15 cellular contexts compared by ENCODE assay signal in the genomic region with DNA sequence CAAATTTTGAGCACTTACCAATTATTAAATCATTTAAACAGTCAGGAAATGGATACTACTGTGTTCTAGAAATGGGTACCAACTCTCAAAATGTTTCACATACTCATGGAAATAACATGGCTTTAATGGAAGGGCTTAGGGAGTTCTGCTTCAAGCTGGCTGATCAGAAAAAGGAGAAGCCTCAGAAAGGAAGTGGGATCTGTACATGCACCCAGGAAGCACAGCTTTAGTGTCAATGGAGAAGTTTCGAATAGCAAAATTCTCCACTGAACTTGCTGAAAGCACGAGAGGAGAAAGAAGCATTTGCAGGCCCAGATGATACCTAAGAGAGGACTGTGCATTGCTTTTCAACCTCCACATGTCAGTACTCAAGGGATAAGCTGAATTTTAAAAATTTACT. TPM values are rescaled to one million over a fixed set of nuclear protein-coding genes. Genes with fewer than 3 reads are reported as not detected.
"Had no signal": no experiment of that assay in that cellular context is flagged by ENCODE, and none has a peak within 500 bp of the region (broad histone marks: within the 10 kb centered on the region; RNA-seq: fewer than 3 reads in every experiment).

No MANE protein-coding gene starts in this region.

- H3K4me3 Mint-ChIP-seq: activated CD4-positive, alpha-beta memory T cell treated with anti-CD3 and anti-CD28 coated beads for 36 hours; activated naive CD8-positive, alpha-beta T cell; endodermal cell; neural crest cell; stimulated activated effector memory CD8-positive, alpha-beta T cell treated with anti-CD3 and anti-CD28 coated beads, Interleukin-12 subunit alpha, Interleukin-12 subunit beta, amount 100 ng/mL, for 72 hours; type B pancreatic cell had no signal

- H3K36me3 ChIP-seq: brain microvascular endothelial cell, pancreas had no signal

- H3K27ac Mint-ChIP-seq: activated CD4-positive, alpha-beta memory T cell treated with anti-CD3 and anti-CD28 coated beads for 36 hours; activated naive CD8-positive, alpha-beta T cell; endodermal cell; stimulated activated effector memory CD8-positive, alpha-beta T cell treated with anti-CD3 and anti-CD28 coated beads, Interleukin-12 subunit alpha, Interleukin-12 subunit beta, amount 100 ng/mL, for 72 hours; type B pancreatic cell had no signal

- H3K36me3 Mint-ChIP-seq: activated CD4-positive, alpha-beta memory T cell treated with anti-CD3 and anti-CD28 coated beads for 36 hours; activated naive CD8-positive, alpha-beta T cell; stimulated activated effector memory CD8-positive, alpha-beta T cell treated with anti-CD3 and anti-CD28 coated beads, Interleukin-12 subunit alpha, Interleukin-12 subunit beta, amount 100 ng/mL, for 72 hours; type B pancreatic cell had no signal

- ATAC-seq: left lobe of liver; stimulated activated effector memory CD8-positive, alpha-beta T cell treated with anti-CD3 and anti-CD28 coated beads, Interleukin-12 subunit alpha, Interleukin-12 subunit beta, amount 100 ng/mL, for 72 hours had no signal

- H3K4me3 ChIP-seq: pancreas, smooth muscle cell had no signal

- H3K9me3 ChIP-seq: pancreas had no signal

- H3K9me3 Mint-ChIP-seq: activated CD4-positive, alpha-beta memory T cell treated with anti-CD3 and anti-CD28 coated beads for 36 hours; endodermal cell; neural crest cell; stimulated activated effector memory CD8-positive, alpha-beta T cell treated with anti-CD3 and anti-CD28 coated beads, Interleukin-12 subunit alpha, Interleukin-12 subunit beta, amount 100 ng/mL, for 72 hours; type B pancreatic cell had no signal

- DNase-seq: activated CD4-positive, alpha-beta memory T cell treated with anti-CD3 and anti-CD28 coated beads for 36 hours; activated gamma-delta T cell; activated T-cell treated with anti-CD3 and anti-CD28 coated beads, Interleukin-2, amount 50 U/mL, for 48 hours; brain microvascular endothelial cell; cerebellar nuclear complex; endodermal cell; mesendoderm; pancreas; retina had no signal

- H3K4me2 ChIP-seq: smooth muscle cell had no signal

- H3K27ac ChIP-seq: brain microvascular endothelial cell, pancreas had no signal

- H3K27me3 Mint-ChIP-seq: activated CD4-positive, alpha-beta memory T cell treated with anti-CD3 and anti-CD28 coated beads for 36 hours; activated naive CD8-positive, alpha-beta T cell; type B pancreatic cell had no signal

- H3K4me1 ChIP-seq: pancreas had no signal

- H3K27me3 ChIP-seq: brain microvascular endothelial cell, pancreas had no signal

- H3K4me1 Mint-ChIP-seq: neural crest cell; stimulated activated effector memory CD8-positive, alpha-beta T cell treated with anti-CD3 and anti-CD28 coated beads, Interleukin-12 subunit alpha, Interleukin-12 subunit beta, amount 100 ng/mL, for 72 hours had no signal

RNA-seq across cellular contexts. Expression of gene HS3ST1, which starts 11.1 kb away (rescaled TPM):
- total RNA-seq: activated CD4-positive, alpha-beta memory T cell treated with anti-CD3 and anti-CD28 coated beads for 36 hours had no signal
